ENCODE assay signal across 13 cellular contexts in genomic region chr9:97905228-97905627, GRCh38. TPM values are rescaled to one million over a fixed set of nuclear protein-coding genes. Genes with fewer than 3 reads are reported as not detected.
DNase-seq lines count a peak whose midpoint lies in the region; ATAC-seq and TF ChIP-seq lines count a peak whose summit lies in the region.
"Had no signal": no experiment of that assay in that cellular context is flagged by ENCODE, and none has a peak within 500 bp of the region (broad histone marks: within the 10 kb centered on the region; RNA-seq: fewer than 3 reads in every experiment).

No MANE protein-coding gene starts in this region.

- H3K9me3 Mint-ChIP-seq in activated CD8-positive, alpha-beta T cell treated with anti-CD3 and anti-CD28 coated beads, Interleukin-2, amount 10 ng/mL, durations not matched to agents 7 days and 5 days (ENCODE audit: insufficient read depth): no peaks in the 10 kb centered on the region
- no peaks in the 10 kb centered on the region for H3K9me3 Mint-ChIP-seq in immature natural killer cell

- H3K4me1 Mint-ChIP-seq in activated CD8-positive, alpha-beta T cell treated with anti-CD3 and anti-CD28 coated beads, Interleukin-2, amount 10 ng/mL, durations not matched to agents 7 days and 5 days (ENCODE audit: low read depth): peaks cover 75% of the 10 kb centered on the region
- peaks cover 52 to 72% of the 10 kb centered on the region in 2 donors for H3K4me1 Mint-ChIP-seq in immature natural killer cell

- no peaks in the 10 kb centered on the region for H3K27me3 Mint-ChIP-seq in activated CD8-positive, alpha-beta T cell treated with anti-CD3 and anti-CD28 coated beads, Interleukin-2, amount 10 ng/mL, durations not matched to agents 7 days and 5 days (ENCODE audit: low read depth)
- peaks cover 0 to 4% (median 0%) of the 10 kb centered on the region in 3 donors for H3K27me3 Mint-ChIP-seq in immature natural killer cell (ENCODE audit: low read depth in 3 of 3)

- H3K27me3 ChIP-seq in transverse colon: no peaks in the 10 kb centered on the region
- H3K27me3 ChIP-seq: SJCRH30 had no signal

- TF ChIP-seq EP300 in transverse colon (IDR thresholded peaks at IDR 0.05; ENCODE audit: low read depth): no peak

- ATAC-seq in activated CD8-positive, alpha-beta T cell treated with anti-CD3 and anti-CD28 coated beads, Interleukin-2, amount 10 ng/mL, durations not matched to agents 7 days and 5 days: peak; percentile 80
- ATAC-seq in GM21576 (IDR thresholded peaks at IDR 0.05; ENCODE audit: unreplicated experiment) (no peak), GM18502 (IDR thresholded peaks at IDR 0.05; ENCODE audit: poor library complexity, unreplicated experiment) (no peak)
- ATAC-seq: right cardiac atrium had no signal

- H3K27ac ChIP-seq in transverse colon: peak overlapping the region in 3 of 4 donors; percentile 8 to 59 (median 59)
- H3K27ac ChIP-seq: KMS-11, SJCRH30 had no signal

- WGBS in transverse colon (ENCODE audit: low coverage in 1 of 2), 2 donors: 58 to 90% methylated on average over 2 of the region's 2 CpGs

- H3K4me1 ChIP-seq in transverse colon: peaks cover 0 to 29% (median 4%) of the 10 kb centered on the region in 4 donors
- H3K4me1 ChIP-seq: SJCRH30 had no signal

- DNase-seq in activated naive CD4-positive, alpha-beta T cell treated with Interleukin-2 at 50 U/mL for 16 hours: peak; percentile 38
- DNase-seq in activated naive CD4-positive, alpha-beta T cell treated with anti-CD3 and anti-CD28 coated beads, Interleukin-2, amount 50 U/mL, for 16 hours: no peak
- peak; percentile 74 for DNase-seq in activated CD8-positive, alpha-beta T cell treated with anti-CD3 and anti-CD28 coated beads, Interleukin-2, amount 10 ng/mL, durations not matched to agents 7 days and 5 days
- DNase-seq in immature natural killer cell (peak; percentile 36 to 40 (median 39)), transverse colon (no peak), kidney tubule cell (ENCODE audit: low spot score) (no peak)
- DNase-seq: NK-92 treated with Interleukin-12 subunit alpha and Interleukin-12 subunit beta, amount 100 ng/mL, for 24 hours; right cardiac atrium; SJCRH30 had no signal

- H3K4me3 Mint-ChIP-seq in activated CD8-positive, alpha-beta T cell treated with anti-CD3 and anti-CD28 coated beads, Interleukin-2, amount 10 ng/mL, durations not matched to agents 7 days and 5 days: peak overlapping the region; percentile 79
- H3K4me3 Mint-ChIP-seq in immature natural killer cell: peak overlapping the region; percentile 71 to 93 (median 73)

- no peaks in the 10 kb centered on the region for H3K9me3 ChIP-seq in transverse colon
- H3K9me3 ChIP-seq: SJCRH30 had no signal

- POLR2A ChIA-PET in activated CD8-positive, alpha-beta T cell treated with anti-CD3 and anti-CD28 coated beads, Interleukin-2, amount 10 ng/mL, durations not matched to agents 7 days and 5 days (lab: Charles Lee): interaction anchor here (0.6 to 3.7 kb wide), 5 partner anchors 13 to 352 kb away, joined by 3 to 76 read pairs (median 4); partner anchors contain the start of genes ANP32B, NCBP1, TRMO and TSTD2

- H3K36me3 ChIP-seq in transverse colon: peaks cover 0 to 21% (median 8%) of the 10 kb centered on the region in 4 donors

- CTCF ChIA-PET in activated CD8-positive, alpha-beta T cell treated with anti-CD3 and anti-CD28 coated beads, Interleukin-2, amount 10 ng/mL, durations not matched to agents 7 days and 5 days (lab: Charles Lee): interaction anchor here (0.8 to 11.0 kb wide), 5 partner anchors 9 to 129 kb away, joined by 4 to 222 read pairs (median 7); partner anchors contain the start of genes ANP32B and TRMO

- TF ChIP-seq CTCF in transverse colon (IDR thresholded peaks at IDR 0.05): no peak

- in situ Hi-C loops in transverse colon (cut with MboI; ENCODE audit: low pct_ligation_motif_present in 1 of 4, low pct_unique_long_range_greater_than_20kb in 1 of 4, low sequenced_read_pairs in 3 of 4): loop anchor here in 3 of 4 donors (25.0 kb wide), 2 partner anchors 132 to 357 kb away; partner anchors contain the start of gene TBC1D2 (in 2 of the 3)

- TF ChIP-seq POLR2A in transverse colon (IDR thresholded peaks at IDR 0.05): no peak

- peak overlapping the region; percentile 98 for H3K27ac Mint-ChIP-seq in activated CD8-positive, alpha-beta T cell treated with anti-CD3 and anti-CD28 coated beads, Interleukin-2, amount 10 ng/mL, durations not matched to agents 7 days and 5 days
- H3K27ac Mint-ChIP-seq in immature natural killer cell: peak overlapping the region; percentile 83 to 100 (median 96)

- H3K36me3 Mint-ChIP-seq in activated CD8-positive, alpha-beta T cell treated with anti-CD3 and anti-CD28 coated beads, Interleukin-2, amount 10 ng/mL, durations not matched to agents 7 days and 5 days (ENCODE audit: low read depth): peaks cover 53% of the 10 kb centered on the region
- H3K36me3 Mint-ChIP-seq in immature natural killer cell: peaks cover 10 to 21% (median 16%) of the 10 kb centered on the region in 3 donors

- intact Hi-C loops in transverse colon (cut with DNase I; ENCODE audit: low total_unique reads): no loop called here

- H3K4me3 ChIP-seq in transverse colon: no peak overlapping the region
- H3K4me3 ChIP-seq: SJCRH30 had no signal

RNA-seq across cellular contexts. Expression of gene TRMO, which starts 17.1 kb away (rescaled TPM):
- total RNA-seq in activated CD8-positive, alpha-beta T cell treated with anti-CD3 and anti-CD28 coated beads, Interleukin-2, amount 10 ng/mL, durations not matched to agents 7 days and 5 days: 10 to 100 TPM; 18.7 to 19.2 TPM
- polyA plus RNA-seq in immature natural killer cell: 10 to 100 TPM in 1 of 3 donors, 1 to 10 TPM in 2; 5.9 to 11.4 (median 7.9) TPM
- 10 to 100 TPM; 25.6 to 37.8 (median 31.1) TPM for total RNA-seq in transverse colon

RNA-seq across cellular contexts. Expression of gene HEMGN, which starts 32.7 kb away (rescaled TPM):
- 1 to 10 TPM; 1.2 to 1.6 TPM for total RNA-seq in activated CD8-positive, alpha-beta T cell treated with anti-CD3 and anti-CD28 coated beads, Interleukin-2, amount 10 ng/mL, durations not matched to agents 7 days and 5 days
- 1 to 10 TPM in 1 of 3 donors, under 1 TPM in 2; 0.77 to 1.8 (median 0.97) TPM for polyA plus RNA-seq in immature natural killer cell
- not detected for total RNA-seq in transverse colon
- total RNA-seq: right cardiac atrium, SJCRH30 had no signal
- polyA plus RNA-seq: right cardiac atrium had no signal

RNA-seq across cellular contexts. Expression of gene FOXE1, which starts 52.2 kb away (rescaled TPM):
- under 1 TPM in 1 of 2 experiments, not detected in 1; 0.08 TPM for total RNA-seq in activated CD8-positive, alpha-beta T cell treated with anti-CD3 and anti-CD28 coated beads, Interleukin-2, amount 10 ng/mL, durations not matched to agents 7 days and 5 days
- not detected for polyA plus RNA-seq in immature natural killer cell
- not detected for total RNA-seq in transverse colon
- total RNA-seq: frontal cortex, right cardiac atrium, SJCRH30 had no signal
- polyA plus RNA-seq: right cardiac atrium had no signal

Comparison
In these comparisons a context has a peak if more than half of its experiments do, and no peak if none do; other contexts are left out.
1. DNase-seq: peak in activated naive CD4-positive, alpha-beta T cell treated with Interleukin-2 at 50 U/mL for 16 hours (single experiment), activated CD8-positive, alpha-beta T cell treated with anti-CD3 and anti-CD28 coated beads, Interleukin-2, amount 10 ng/mL, durations not matched to agents 7 days and 5 days (single experiment) and immature natural killer cell (3 of 3); none in activated naive CD4-positive, alpha-beta T cell treated with anti-CD3 and anti-CD28 coated beads, Interleukin-2, amount 50 U/mL, for 16 hours (single experiment), transverse colon (single experiment) and kidney tubule cell (single experiment).